Comparison of ENCODE assay signal across 10 cellular contexts in genomic region chr10:32317795-32318194, GRCh38. TPM values are rescaled to one million over a fixed set of nuclear protein-coding genes. Genes with fewer than 3 reads are reported as not detected.
DNase-seq lines count a peak whose midpoint lies in the region; ATAC-seq and TF ChIP-seq lines count a peak whose summit lies in the region.
"Had no signal": no experiment of that assay in that cellular context is flagged by ENCODE, and none has a peak within 500 bp of the region (broad histone marks: within the 10 kb centered on the region; RNA-seq: fewer than 3 reads in every experiment).

No MANE protein-coding gene starts in this region.

- no peak overlapping the region for H3K27ac ChIP-seq in tibial artery
- H3K27ac ChIP-seq in thyroid gland, result no peak overlapping the region
- H3K27ac ChIP-seq: thoracic aorta had no signal

- peak overlapping the region; percentile 15 to 89 (median 82) for H3K27ac Mint-ChIP-seq in naive thymus-derived CD8-positive, alpha-beta T cell

- H3K4me1 ChIP-seq in tibial artery (peaks cover 0 to 96% (median 28%) of the 10 kb centered on the region in 4 donors), thyroid gland (peaks cover 30 to 32% of the 10 kb centered on the region in 2 donors)

- peak overlapping the region in 9 of 10 donors; percentile 15 to 66 (median 53) for H3K4me3 Mint-ChIP-seq in naive thymus-derived CD8-positive, alpha-beta T cell

- H3K4me3 ChIP-seq in tibial artery (no peak overlapping the region), thyroid gland (replicated peaks in 1 of 3) (no peak overlapping the region)
- H3K4me3 ChIP-seq: thoracic aorta had no signal

- no peak for TF ChIP-seq CTCF in tibial artery (IDR thresholded peaks at IDR 0.05)
- TF ChIP-seq CTCF in thyroid gland (IDR thresholded peaks at IDR 0.05), result no peak

- WGBS in thyroid gland, 2 donors, result 67 to 69% methylated on average over 5 of the region's 5 CpGs

- H3K9me3 Mint-ChIP-seq in naive thymus-derived CD8-positive, alpha-beta T cell, result no peaks in the 10 kb centered on the region

- H3K36me3 ChIP-seq in tibial artery (no peaks in the 10 kb centered on the region), thyroid gland (no peaks in the 10 kb centered on the region)
- H3K36me3 ChIP-seq: thoracic aorta had no signal

- H3K9me3 ChIP-seq in tibial artery (no peaks in the 10 kb centered on the region), thyroid gland (no peaks in the 10 kb centered on the region)
- H3K9me3 ChIP-seq: thoracic aorta had no signal

- no peak for TF ChIP-seq POLR2A in thyroid gland (IDR thresholded peaks at IDR 0.05)

- no peaks in the 10 kb centered on the region for H3K27me3 ChIP-seq in tibial artery
- no peaks in the 10 kb centered on the region for H3K27me3 ChIP-seq in thyroid gland

- H3K36me3 Mint-ChIP-seq in naive thymus-derived CD8-positive, alpha-beta T cell, result peaks cover 0 to 42% (median 6%) of the 10 kb centered on the region in 3 donors

- H3K27me3 Mint-ChIP-seq in naive thymus-derived CD8-positive, alpha-beta T cell, result no peaks in the 10 kb centered on the region

- intact Hi-C loops in tibial artery (cut with DNase I; ENCODE audit: low total_unique reads) (no loop called here), thyroid gland (cut with DNase I) (no loop called here)

- H3K4me1 Mint-ChIP-seq in naive thymus-derived CD8-positive, alpha-beta T cell, result peaks cover 37 to 94% (median 83%) of the 10 kb centered on the region in 4 donors

- ATAC-seq in GM18858 (IDR thresholded peaks at IDR 0.05; ENCODE audit: unreplicated experiment) (peak; percentile 92), GM21723 (IDR thresholded peaks at IDR 0.05; ENCODE audit: unreplicated experiment) (peak; percentile 96), HG03575 (IDR thresholded peaks at IDR 0.05; ENCODE audit: extremely low read depth, insufficient number of reproducible peaks, low FRiP score, unreplicated experiment) (peak; percentile 94)
- peak; percentile 72 to 88 for ATAC-seq in naive thymus-derived CD8-positive, alpha-beta T cell
- ATAC-seq: HCT116 had no signal

- POLR2A ChIA-PET in naive thymus-derived CD8-positive, alpha-beta T cell (lab: Charles Lee), result interaction anchor here (1.2 kb wide), 1 partner anchor 11 kb away, joined by 5 read pairs; no protein-coding TSS in a partner anchor

- DNase-seq in naive thymus-derived CD8-positive, alpha-beta T cell, result peak in 1 of 10 donors; percentile 24
- DNase-seq in kidney glomerular epithelial cell (lab: John Stamatoyannopoulos, UW) (no peak), tibial artery (no peak), thyroid gland (no peak), NCI-H82 treated with DMSO at 0.1 percent for 48 hours (lab: John Stamatoyannopoulos, UW; ENCODE audit: unreplicated experiment) (no peak)

RNA-seq across cellular contexts. Expression of gene EPC1, which starts 29.2 kb away (rescaled TPM):
- total RNA-seq in naive thymus-derived CD8-positive, alpha-beta T cell, result 100 to 1,000 TPM; 128 to 131 TPM
- 10 to 100 TPM; 36.9 to 48.5 (median 46.2) TPM for polyA plus RNA-seq in naive thymus-derived CD8-positive, alpha-beta T cell
- 10 to 100 TPM; 60.0 to 83.4 (median 69.0) TPM for total RNA-seq in thyroid gland
